Comparison of ENCODE assay signal across 1 cellular context in genomic region chr22:38842512-38843200, GRCh38.
TF ChIP-seq lines count a peak whose summit lies in the region.

No MANE protein-coding gene starts in this region.

TF ChIP-seq in WTC11, 78 proteins besides CTCF, POLR2A, EP300 and RAD21 (continued from another document):
- TF ChIP-seq AR (CRISPR knock-in tag; IDR thresholded peaks at IDR 0.05) = no peak
- no peak for TF ChIP-seq IRF2 (CRISPR knock-in tag; IDR thresholded peaks at IDR 0.05; ENCODE audit: borderline replicate concordance, low read depth)
- TF ChIP-seq IRF1 (CRISPR knock-in tag; IDR thresholded peaks at IDR 0.05) = no peak
- no peak for TF ChIP-seq HMGXB4 (CRISPR knock-in tag; IDR thresholded peaks at IDR 0.05)
- no peak for TF ChIP-seq PRRX2 (CRISPR knock-in tag; IDR thresholded peaks at IDR 0.05)
- no peak for TF ChIP-seq CREB1 (CRISPR knock-in tag; IDR thresholded peaks at IDR 0.05)
- TF ChIP-seq ZSCAN18 (CRISPR knock-in tag; IDR thresholded peaks at IDR 0.05) = no peak
- no peak for TF ChIP-seq ARID4B (CRISPR knock-in tag; IDR thresholded peaks at IDR 0.05; ENCODE audit: borderline replicate concordance)
